ENCODE assay signal across 1 cellular context in genomic region chr13:21684576-21684975, GRCh38.
TF ChIP-seq lines count a peak whose summit lies in the region.

No MANE protein-coding gene starts in this region.

TF ChIP-seq in IMR-90, 13 proteins besides CTCF, POLR2A, EP300 and RAD21:
- TF ChIP-seq SMC3 (IDR thresholded peaks at IDR 0.05; ENCODE audit: low read depth, low read length) (no peak), NFE2L2 (IDR thresholded peaks at IDR 0.05; ENCODE audit: low read depth, low read length) (no peak), MAFK (IDR thresholded peaks at IDR 0.05; ENCODE audit: low read depth, low read length) (no peak), FOS (IDR thresholded peaks at IDR 0.05; ENCODE audit: low read depth, low read length) (no peak), RCOR1 (IDR thresholded peaks at IDR 0.05; ENCODE audit: insufficient replicate concordance, low read length) (no peak), MAZ (IDR thresholded peaks at IDR 0.05; ENCODE audit: borderline replicate concordance, low read depth, low read length) (no peak), CHD1 (IDR thresholded peaks at IDR 0.05; ENCODE audit: low read depth, low read length) (no peak), USF2 (IDR thresholded peaks at IDR 0.05; ENCODE audit: low read depth, low read length) (no peak)
